In genomic region chr22:35517769-35518530, GRCh38 we compare ENCODE assay signal across 29 cellular contexts. TPM values are rescaled to one million over a fixed set of nuclear protein-coding genes. Genes with fewer than 3 reads are reported as not detected.
A peak's percentile ranks its signal among the peaks of the same experiment; 100 is the strongest.
DNase-seq lines count a peak whose midpoint lies in the region; ATAC-seq, FAIRE-seq and TF ChIP-seq lines count a peak whose summit lies in the region.
"Had no signal": no experiment of that assay in that cellular context is flagged by ENCODE, and none has a peak within 500 bp of the region (broad histone marks: within the 10 kb centered on the region; RNA-seq: fewer than 3 reads in every experiment).

No MANE protein-coding gene starts in this region.

- H3K9ac ChIP-seq in colonic mucosa (ENCODE audit: low read depth in 2 of 2, low read length in 2 of 2) (peak overlapping the region in 1 of 2 donors; percentile 5), mucosa of rectum (ENCODE audit: low read depth in 1 of 2, low read length in 2 of 2) (no peak overlapping the region)
- H3K9ac ChIP-seq: parathyroid adenoma had no signal

- no peak overlapping the region for H3K27ac ChIP-seq in colonic mucosa
- H3K27ac ChIP-seq in mucosa of rectum (ENCODE audit: low read depth in 2 of 2, low read length in 2 of 2) = peak overlapping the region; percentile 23 to 28
- no peak overlapping the region for H3K27ac ChIP-seq in heart left ventricle
- H3K27ac ChIP-seq: HL-60, parathyroid adenoma, right atrium auricular region had no signal

- intact Hi-C loops in colonic mucosa (cut with DNase I) = no loop called here
- intact Hi-C loops in heart left ventricle (cut with DNase I) = loop anchor here in 1 of 10 donors (2.0 kb wide), 1 partner anchor 27 kb away; no protein-coding TSS in a partner anchor

- H3K4me3 ChIP-seq in colonic mucosa (no peak overlapping the region), mucosa of rectum (ENCODE audit: low read length in 2 of 2) (no peak overlapping the region), heart left ventricle (no peak overlapping the region)
- H3K4me3 ChIP-seq: right atrium auricular region had no signal

- DNase-seq in AG20443 (ENCODE audit: low spot score) (peak; percentile 67), NCI-H526 (lab: John Stamatoyannopoulos, UW) (peak; percentile 59 to 74), colonic mucosa (peak; percentile 44), H54 (ENCODE audit: insufficient read length, low spot score) (no peak), heart left ventricle (no peak)
- DNase-seq: activated CD4-positive, alpha-beta T cell treated with anti-CD3 and anti-CD28 coated beads for 48 hours; activated effector memory CD4-positive, alpha-beta T cell treated with anti-CD3 and anti-CD28 coated beads, Interleukin-2, amount 50 U/mL, for 16 hours; activated T-cell treated with anti-CD3 and anti-CD28 coated beads, Interleukin-2, amount 50 U/mL, for 1 hour; AML-193; CD4-positive, alpha-beta T cell; central memory CD4-positive, alpha-beta T cell; DMS 273 treated with DMSO at 0.1 percent for 48 hours; islet precursor cell; midbrain; NCI-H1048; NCI-H1694; NCI-H2171; NCI-H510A treated with DMSO at 0.1 percent for 48 hours; stimulated activated CD4-positive, alpha-beta T cell treated with anti-CD3 and anti-CD28 coated beads, Interleukin-12 subunit alpha, Interleukin-12 subunit beta, amount 100 ng/mL, for 4 hours; stimulated activated CD4-positive, alpha-beta T cell treated with anti-CD3 and anti-CD28 coated beads, Interleukin-4, amount 100 ng/mL, for 1 hour; T-helper 2 cell had no signal

- no peak for FAIRE-seq in H54 (lab: Jason Lieb, UNC)
- FAIRE-seq: A204.1, astrocyte had no signal

- no peaks in the 10 kb centered on the region for H3K36me3 ChIP-seq in colonic mucosa
- H3K36me3 ChIP-seq in mucosa of rectum (ENCODE audit: control insufficient read depth in 2 of 2, insufficient read depth in 2 of 2, low read length in 2 of 2) = no peaks in the 10 kb centered on the region
- H3K36me3 ChIP-seq in heart left ventricle = no peaks in the 10 kb centered on the region
- H3K36me3 ChIP-seq: right atrium auricular region had no signal

- no peak for TF ChIP-seq CTCF in colonic mucosa (IDR thresholded peaks at IDR 0.05)
- TF ChIP-seq CTCF in heart left ventricle (IDR thresholded peaks at IDR 0.05) = no peak

- WGBS in heart left ventricle, 4 donors = 74 to 80% (median 78%) methylated on average over 8 of the region's 8 CpGs

- ATAC-seq in HG03196 (IDR thresholded peaks at IDR 0.05; ENCODE audit: unreplicated experiment) (no peak), GM18873 (IDR thresholded peaks at IDR 0.05; ENCODE audit: low FRiP score, unreplicated experiment) (no peak), heart left ventricle (no peak)

- TF ChIP-seq POLR2A in H54 (IDR thresholded peaks at IDR 0.05; ENCODE audit: low read depth, low read length) (no peak), heart left ventricle (IDR thresholded peaks at IDR 0.05) (no peak)

- no peaks in the 10 kb centered on the region for H3K27me3 ChIP-seq in colonic mucosa
- H3K27me3 ChIP-seq in mucosa of rectum (ENCODE audit: control insufficient read depth in 2 of 2, insufficient read depth in 2 of 2, low read length in 2 of 2) = no peaks in the 10 kb centered on the region
- peaks cover 0 to 27% (median 5%) of the 10 kb centered on the region in 9 donors for H3K27me3 ChIP-seq in heart left ventricle
- H3K27me3 ChIP-seq: right atrium auricular region had no signal

- no peaks in the 10 kb centered on the region for H3K4me1 ChIP-seq in colonic mucosa
- H3K4me1 ChIP-seq in mucosa of rectum (ENCODE audit: control insufficient read depth in 2 of 2, insufficient read depth in 2 of 2, low read length in 2 of 2) = peaks cover 0 to 7% of the 10 kb centered on the region in 2 donors
- no peaks in the 10 kb centered on the region for H3K4me1 ChIP-seq in heart left ventricle
- H3K4me1 ChIP-seq: parathyroid adenoma, right atrium auricular region had no signal

- H3K9me3 ChIP-seq in colonic mucosa (no peaks in the 10 kb centered on the region), mucosa of rectum (ENCODE audit: control insufficient read depth in 2 of 2, low read length in 2 of 2) (no peaks in the 10 kb centered on the region), heart left ventricle (no peaks in the 10 kb centered on the region)
- H3K9me3 ChIP-seq: right atrium auricular region had no signal

RNA-seq across cellular contexts. Expression of gene RASD2, which starts 22.7 kb away (rescaled TPM):
- total RNA-seq in colonic mucosa (10 to 100 TPM in 1 of 2 donors, 1 to 10 TPM in 1; 4.2 to 10.2 TPM), heart left ventricle (10 to 100 TPM in 1 of 9 donors, 1 to 10 TPM in 8; 1.4 to 10.5 (median 5.3) TPM)
- 1 to 10 TPM; 3.7 to 4.8 TPM for polyA plus RNA-seq in heart left ventricle

Comparison
In these comparisons a context has a peak if more than half of its experiments do, and no peak if none do; other contexts are left out.
1. DNase-seq: peak in AG20443 (single experiment), NCI-H526 (2 of 2) and colonic mucosa (single experiment); none in H54 (single experiment) and heart left ventricle (0 of 5).
2. H3K27ac ChIP-seq: peak in mucosa of rectum (2 of 2); none in colonic mucosa (single experiment) and heart left ventricle (0 of 12).